In the genomic region with DNA sequence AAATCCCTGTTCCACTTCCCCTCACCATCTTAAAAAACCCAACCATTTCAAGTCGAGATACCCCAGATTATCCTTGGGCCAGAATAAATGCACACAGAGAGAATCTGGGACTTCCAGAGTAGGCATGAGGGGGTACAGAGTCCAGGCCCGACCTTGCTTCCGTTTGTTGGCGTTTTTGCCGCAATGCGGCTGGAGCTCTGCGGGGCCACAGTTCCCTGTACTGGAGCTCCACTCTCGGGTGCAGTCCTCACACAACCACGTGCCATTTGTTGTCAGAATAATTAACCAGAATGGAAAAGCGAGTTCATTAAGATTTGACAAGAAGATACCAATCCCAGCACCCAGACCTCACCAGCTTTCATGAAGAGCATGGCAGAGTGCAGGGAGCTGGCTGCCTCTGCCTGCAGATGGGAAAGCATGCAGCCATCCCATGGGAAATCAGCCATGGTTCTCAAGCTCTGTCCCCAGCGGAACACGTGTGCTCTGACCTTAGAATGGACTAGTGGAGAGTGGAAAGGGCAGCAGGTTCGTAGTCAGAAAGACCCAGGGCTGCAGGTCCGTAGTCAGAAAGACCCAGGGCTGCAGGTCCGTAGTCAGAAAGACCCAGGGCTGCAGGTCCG, we compare ENCODE assay signal across 33 cellular contexts.
"Had no signal": no experiment of that assay in that cellular context is flagged by ENCODE, and none has a peak within 500 bp of the region (broad histone marks: within the 10 kb centered on the region; RNA-seq: fewer than 3 reads in every experiment).

No MANE protein-coding gene starts in this region.

- H3K27ac Mint-ChIP-seq: activated CD4-positive, alpha-beta memory T cell treated with anti-CD3 and anti-CD28 coated beads for 36 hours; activated CD4-positive, alpha-beta T cell treated with anti-CD3 and anti-CD28 coated beads for 36 hours; activated CD4-positive, alpha-beta T cell treated with anti-CD3 and anti-CD28 coated beads, Interleukin-2, amount 10 ng/mL, durations not matched to agents 24 days and 14 days; activated CD8-positive, alpha-beta memory T cell treated with anti-CD3 and anti-CD28 coated beads, Interleukin-2, amount 10 ng/mL, durations not matched to agents 7 days and 5 days; activated CD8-positive, alpha-beta T cell treated with anti-CD3 and anti-CD28 coated beads, Interleukin-2, amount 10 ng/mL, durations not matched to agents 7 days and 5 days; activated naive CD4-positive, alpha-beta T cell treated with anti-CD3 and anti-CD28 coated beads, Interleukin-2, amount 10 ng/mL, durations not matched to agents 7 days and 5 days; activated naive CD8-positive, alpha-beta T cell treated with anti-CD3 and anti-CD28 coated beads, Interleukin-2, amount 10 ng/mL, durations not matched to agents 7 days and 5 days; activated T-cell treated with anti-CD3 and anti-CD28 coated beads, Interleukin-2, amount 50 U/mL, for 24 hours; activated T-cell treated with anti-CD3 and anti-CD28 coated beads, Interleukin-2, amount 50 U/mL, for 72 hours; dendritic cell treated with granulocyte-macrophage colony-stimulating factor and Interleukin-4, amounts not matched to agents 40 ng/mL and 50 ng/mL, for 4 days; endodermal cell; T-helper 1 cell treated with Interleukin-12 subunit alpha and Interleukin-12 subunit beta and Interleukin-4 antibody, amounts not matched to agents 30 μg/mL and 1 μg/mL, for 36 hours; T-helper 2 cell treated with Interferon-gamma antibody and Interleukin-4, amounts not matched to agents 5 μg/mL and 100 μg/mL, for 36 hours had no signal

- H3K36me3 Mint-ChIP-seq: activated CD4-positive, alpha-beta memory T cell treated with anti-CD3 and anti-CD28 coated beads for 36 hours; activated CD8-positive, alpha-beta memory T cell treated with anti-CD3 and anti-CD28 coated beads, Interleukin-2, amount 10 ng/mL, durations not matched to agents 7 days and 5 days; activated naive CD4-positive, alpha-beta T cell treated with anti-CD3 and anti-CD28 coated beads, Interleukin-2, amount 10 ng/mL, durations not matched to agents 7 days and 5 days; activated naive CD4-positive, alpha-beta T cell treated with anti-CD3 and anti-CD28 coated beads, Interleukin-2, amount 50 U/mL, for 72 hours; activated naive CD8-positive, alpha-beta T cell treated with anti-CD3 and anti-CD28 coated beads, Interleukin-2, amount 10 ng/mL, durations not matched to agents 7 days and 5 days; brain had no signal

- H3K4me3 Mint-ChIP-seq: activated CD4-positive, alpha-beta memory T cell treated with anti-CD3 and anti-CD28 coated beads for 36 hours; activated CD4-positive, alpha-beta T cell treated with anti-CD3 and anti-CD28 coated beads for 36 hours; activated CD4-positive, alpha-beta T cell treated with anti-CD3 and anti-CD28 coated beads, Interleukin-2, amount 10 ng/mL, durations not matched to agents 24 days and 14 days; activated CD8-positive, alpha-beta memory T cell treated with anti-CD3 and anti-CD28 coated beads, Interleukin-2, amount 10 ng/mL, durations not matched to agents 7 days and 5 days; activated CD8-positive, alpha-beta T cell treated with anti-CD3 and anti-CD28 coated beads, Interleukin-2, amount 10 ng/mL, durations not matched to agents 7 days and 5 days; activated naive CD4-positive, alpha-beta T cell treated with anti-CD3 and anti-CD28 coated beads, Interleukin-2, amount 10 ng/mL, durations not matched to agents 7 days and 5 days; activated naive CD8-positive, alpha-beta T cell treated with anti-CD3 and anti-CD28 coated beads, Interleukin-2, amount 10 ng/mL, durations not matched to agents 7 days and 5 days; activated T-cell treated with anti-CD3 and anti-CD28 coated beads, Interleukin-2, amount 50 U/mL, for 24 hours; activated T-cell treated with anti-CD3 and anti-CD28 coated beads, Interleukin-2, amount 50 U/mL, for 72 hours; brain; dendritic cell treated with granulocyte-macrophage colony-stimulating factor and Interleukin-4, amounts not matched to agents 40 ng/mL and 50 ng/mL, for 4 days; endodermal cell; T-helper 1 cell treated with Interleukin-12 subunit alpha and Interleukin-12 subunit beta and Interleukin-4 antibody, amounts not matched to agents 30 μg/mL and 1 μg/mL, for 36 hours; T-helper 2 cell treated with Interferon-gamma antibody and Interleukin-4, amounts not matched to agents 5 μg/mL and 100 μg/mL, for 36 hours had no signal

- H3K4me1 ChIP-seq: ascending aorta, breast epithelium, foreskin keratinocyte, gastrocnemius medialis, heart right ventricle had no signal

- H3K9me3 ChIP-seq: ascending aorta, breast epithelium, gastrocnemius medialis, heart right ventricle had no signal

- H2AFZ ChIP-seq: hepatocyte had no signal

- H3K79me2 ChIP-seq: hepatocyte had no signal

- H3K27me3 ChIP-seq: ascending aorta, cardiac muscle cell, dorsolateral prefrontal cortex, foreskin keratinocyte, gastrocnemius medialis, hepatocyte had no signal

- H3K36me3 ChIP-seq: ascending aorta, breast epithelium, cardiac muscle cell, gastrocnemius medialis, heart right ventricle had no signal

- H3K9me3 Mint-ChIP-seq: activated CD4-positive, alpha-beta memory T cell treated with anti-CD3 and anti-CD28 coated beads for 36 hours; activated CD4-positive, alpha-beta T cell treated with anti-CD3 and anti-CD28 coated beads, Interleukin-2, amount 10 ng/mL, durations not matched to agents 24 days and 14 days; activated naive CD4-positive, alpha-beta T cell treated with anti-CD3 and anti-CD28 coated beads, Interleukin-2, amount 10 ng/mL, durations not matched to agents 7 days and 5 days; activated naive CD8-positive, alpha-beta T cell treated with anti-CD3 and anti-CD28 coated beads, Interleukin-2, amount 10 ng/mL, durations not matched to agents 7 days and 5 days; activated T-cell treated with anti-CD3 and anti-CD28 coated beads, Interleukin-2, amount 50 U/mL, for 24 hours; activated T-cell treated with anti-CD3 and anti-CD28 coated beads, Interleukin-2, amount 50 U/mL, for 72 hours; dendritic cell treated with granulocyte-macrophage colony-stimulating factor and Interleukin-4, amounts not matched to agents 40 ng/mL and 50 ng/mL, for 4 days; T-helper 1 cell treated with Interleukin-12 subunit alpha and Interleukin-12 subunit beta and Interleukin-4 antibody, amounts not matched to agents 30 μg/mL and 1 μg/mL, for 36 hours; T-helper 2 cell treated with Interferon-gamma antibody and Interleukin-4, amounts not matched to agents 5 μg/mL and 100 μg/mL, for 36 hours had no signal

- DNase-seq: activated CD4-positive, alpha-beta memory T cell treated with anti-CD3 and anti-CD28 coated beads for 36 hours; activated CD4-positive, alpha-beta T cell treated with anti-CD3 and anti-CD28 coated beads for 36 hours; activated CD4-positive, alpha-beta T cell treated with anti-CD3 and anti-CD28 coated beads, Interleukin-2, amount 10 ng/mL, durations not matched to agents 24 days and 14 days; activated CD4-positive, CD25-positive, alpha-beta regulatory T cell; activated CD4-positive, CD25-positive, alpha-beta regulatory T cell treated with anti-CD3 and anti-CD28 coated beads, Interleukin-2, amount 50 U/mL, for 72 hours; activated CD8-positive, alpha-beta memory T cell treated with anti-CD3 and anti-CD28 coated beads, Interleukin-2, amount 10 ng/mL, durations not matched to agents 7 days and 5 days; activated CD8-positive, alpha-beta memory T cell treated with anti-CD3 and anti-CD28 coated beads, Interleukin-2, amount 50 U/mL, for 4 hours; activated CD8-positive, alpha-beta T cell treated with anti-CD3 and anti-CD28 coated beads, Interleukin-2, amount 10 ng/mL, durations not matched to agents 7 days and 5 days; activated gamma-delta T cell; activated naive CD4-positive, alpha-beta T cell; activated naive CD4-positive, alpha-beta T cell treated with anti-CD3 and anti-CD28 coated beads, Interleukin-2, amount 10 ng/mL, durations not matched to agents 7 days and 5 days; activated naive CD8-positive, alpha-beta T cell treated with anti-CD3 and anti-CD28 coated beads, Interleukin-2, amount 10 ng/mL, durations not matched to agents 7 days and 5 days; activated T-cell treated with anti-CD3 and anti-CD28 coated beads, Interleukin-2, amount 50 U/mL, for 24 hours; activated T-cell treated with anti-CD3 and anti-CD28 coated beads, Interleukin-2, amount 50 U/mL, for 72 hours; central memory CD4-positive, alpha-beta T cell; cerebellar nuclear complex; dorsolateral prefrontal cortex; effector memory CD4-positive, alpha-beta T cell; endodermal cell; foreskin keratinocyte; gastrocnemius medialis; heart right ventricle; T1000 had no signal

- H3K4me2 ChIP-seq: hepatocyte had no signal

- H3K4me3 ChIP-seq: ascending aorta, breast epithelium, cardiac muscle cell, coronary artery, dorsolateral prefrontal cortex, gastrocnemius medialis, heart right ventricle, hepatocyte had no signal

- H3K27ac ChIP-seq: ascending aorta, breast epithelium, cardiac muscle cell, coronary artery, dorsolateral prefrontal cortex, foreskin keratinocyte, gastrocnemius medialis, heart right ventricle, hepatocyte had no signal

- H3K27me3 Mint-ChIP-seq: activated CD4-positive, alpha-beta memory T cell treated with anti-CD3 and anti-CD28 coated beads for 36 hours; activated CD4-positive, alpha-beta T cell treated with anti-CD3 and anti-CD28 coated beads for 36 hours; activated CD4-positive, alpha-beta T cell treated with anti-CD3 and anti-CD28 coated beads, Interleukin-2, amount 10 ng/mL, durations not matched to agents 24 days and 14 days; activated CD8-positive, alpha-beta memory T cell treated with anti-CD3 and anti-CD28 coated beads, Interleukin-2, amount 10 ng/mL, durations not matched to agents 7 days and 5 days; activated naive CD4-positive, alpha-beta T cell treated with anti-CD3 and anti-CD28 coated beads, Interleukin-2, amount 10 ng/mL, durations not matched to agents 7 days and 5 days; brain; dendritic cell treated with granulocyte-macrophage colony-stimulating factor and Interleukin-4, amounts not matched to agents 40 ng/mL and 50 ng/mL, for 4 days had no signal
